Comparison of ENCODE assay signal across 1 cellular context in genomic region chr15:48962662-48963523, GRCh38.
TF ChIP-seq lines count a peak whose summit lies in the region.

No MANE protein-coding gene starts in this region.

TF ChIP-seq in GM12878, 131 proteins besides CTCF, POLR2A, EP300 and RAD21 (continued from another document):
- TF ChIP-seq ZBTB40 (IDR thresholded peaks at IDR 0.05; ENCODE audit: borderline replicate concordance) (no peak), TCF12 (IDR thresholded peaks at IDR 0.05; ENCODE audit: low read depth, low read length) (no peak), FOXM1 (IDR thresholded peaks at IDR 0.05; ENCODE audit: low read depth, low read length) (no peak), KDM1A (IDR thresholded peaks at IDR 0.05; ENCODE audit: borderline replicate concordance) (no peak), CHD4 (IDR thresholded peaks at IDR 0.05) (no peak)
- TF ChIP-seq, protein P1, sequence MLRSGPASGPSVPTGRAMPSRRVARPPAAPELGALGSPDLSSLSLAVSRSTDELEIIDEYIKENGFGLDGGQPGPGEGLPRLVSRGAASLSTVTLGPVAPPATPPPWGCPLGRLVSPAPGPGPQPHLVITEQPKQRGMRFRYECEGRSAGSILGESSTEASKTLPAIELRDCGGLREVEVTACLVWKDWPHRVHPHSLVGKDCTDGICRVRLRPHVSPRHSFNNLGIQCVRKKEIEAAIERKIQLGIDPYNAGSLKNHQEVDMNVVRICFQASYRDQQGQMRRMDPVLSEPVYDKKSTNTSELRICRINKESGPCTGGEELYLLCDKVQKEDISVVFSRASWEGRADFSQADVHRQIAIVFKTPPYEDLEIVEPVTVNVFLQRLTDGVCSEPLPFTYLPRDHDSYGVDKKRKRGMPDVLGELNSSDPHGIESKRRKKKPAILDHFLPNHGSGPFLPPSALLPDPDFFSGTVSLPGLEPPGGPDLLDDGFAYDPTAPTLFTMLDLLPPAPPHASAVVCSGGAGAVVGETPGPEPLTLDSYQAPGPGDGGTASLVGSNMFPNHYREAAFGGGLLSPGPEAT (IDR thresholded peaks at IDR 0.05; ENCODE audit: low read depth) = no peak
